In the genomic region with DNA sequence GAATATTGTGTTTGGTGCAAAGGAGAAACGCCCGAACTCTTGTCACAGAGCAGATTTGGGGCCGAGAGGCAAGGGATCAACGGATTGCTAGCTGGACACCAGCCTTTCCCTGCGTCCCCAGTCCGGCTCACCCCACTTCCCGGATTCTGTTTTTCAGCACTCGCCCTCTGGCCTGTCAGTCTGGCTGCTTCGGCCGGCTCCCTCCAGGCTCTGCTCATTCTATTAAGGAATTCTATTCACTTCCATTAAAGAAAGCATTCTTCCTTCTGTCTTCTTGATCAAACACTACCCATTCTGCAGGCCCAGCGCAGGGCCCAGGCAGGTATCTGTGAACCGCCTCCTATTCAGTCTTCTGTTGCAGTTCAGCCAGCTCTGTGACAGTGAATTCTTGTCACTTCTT, we compare ENCODE assay signal across 1 cellular context.
TF ChIP-seq lines count a peak whose summit lies in the region.

No MANE protein-coding gene starts in this region.

TF ChIP-seq in GM23338, 12 proteins besides CTCF, POLR2A, EP300 and RAD21 (continued from another document):
- TF ChIP-seq, protein P1, sequence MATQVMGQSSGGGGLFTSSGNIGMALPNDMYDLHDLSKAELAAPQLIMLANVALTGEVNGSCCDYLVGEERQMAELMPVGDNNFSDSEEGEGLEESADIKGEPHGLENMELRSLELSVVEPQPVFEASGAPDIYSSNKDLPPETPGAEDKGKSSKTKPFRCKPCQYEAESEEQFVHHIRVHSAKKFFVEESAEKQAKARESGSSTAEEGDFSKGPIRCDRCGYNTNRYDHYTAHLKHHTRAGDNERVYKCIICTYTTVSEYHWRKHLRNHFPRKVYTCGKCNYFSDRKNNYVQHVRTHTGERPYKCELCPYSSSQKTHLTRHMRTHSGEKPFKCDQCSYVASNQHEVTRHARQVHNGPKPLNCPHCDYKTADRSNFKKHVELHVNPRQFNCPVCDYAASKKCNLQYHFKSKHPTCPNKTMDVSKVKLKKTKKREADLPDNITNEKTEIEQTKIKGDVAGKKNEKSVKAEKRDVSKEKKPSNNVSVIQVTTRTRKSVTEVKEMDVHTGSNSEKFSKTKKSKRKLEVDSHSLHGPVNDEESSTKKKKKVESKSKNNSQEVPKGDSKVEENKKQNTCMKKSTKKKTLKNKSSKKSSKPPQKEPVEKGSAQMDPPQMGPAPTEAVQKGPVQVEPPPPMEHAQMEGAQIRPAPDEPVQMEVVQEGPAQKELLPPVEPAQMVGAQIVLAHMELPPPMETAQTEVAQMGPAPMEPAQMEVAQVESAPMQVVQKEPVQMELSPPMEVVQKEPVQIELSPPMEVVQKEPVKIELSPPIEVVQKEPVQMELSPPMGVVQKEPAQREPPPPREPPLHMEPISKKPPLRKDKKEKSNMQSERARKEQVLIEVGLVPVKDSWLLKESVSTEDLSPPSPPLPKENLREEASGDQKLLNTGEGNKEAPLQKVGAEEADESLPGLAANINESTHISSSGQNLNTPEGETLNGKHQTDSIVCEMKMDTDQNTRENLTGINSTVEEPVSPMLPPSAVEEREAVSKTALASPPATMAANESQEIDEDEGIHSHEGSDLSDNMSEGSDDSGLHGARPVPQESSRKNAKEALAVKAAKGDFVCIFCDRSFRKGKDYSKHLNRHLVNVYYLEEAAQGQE (IDR thresholded peaks at IDR 0.05; ENCODE audit: unreplicated experiment), result no peak
- TF ChIP-seq CREB1 (CRISPR knock-in tag; IDR thresholded peaks at IDR 0.05; ENCODE audit: low read depth) (no peak), EZH2 (IDR thresholded peaks at IDR 0.05; ENCODE audit: low read depth, unreplicated experiment) (no peak), NANOG (IDR thresholded peaks at IDR 0.05; ENCODE audit: borderline replicate concordance) (no peak)
